ENCODE assay signal across 30 cellular contexts in the genomic region with DNA sequence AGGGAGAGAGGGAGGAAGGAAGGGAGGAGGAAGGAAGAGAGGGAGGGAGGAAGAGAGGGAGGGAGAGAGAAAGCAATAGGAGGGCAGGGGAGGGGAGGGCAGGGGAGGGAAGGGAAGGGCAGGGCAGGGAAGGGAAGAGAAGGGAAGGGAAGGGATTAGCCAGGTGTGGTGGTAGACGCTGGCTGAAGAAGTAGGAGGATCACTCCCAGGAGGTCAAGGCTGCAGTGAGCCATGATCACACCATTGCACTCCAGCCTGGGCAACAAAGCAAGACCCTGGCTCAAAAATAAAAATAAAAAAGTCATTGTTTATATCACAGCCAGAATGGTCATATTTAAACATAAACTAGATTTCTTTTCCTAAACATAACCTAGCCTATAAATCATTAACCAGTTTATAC.
"Had no signal": no experiment of that assay in that cellular context is flagged by ENCODE, and none has a peak within 500 bp of the region (broad histone marks: within the 10 kb centered on the region; RNA-seq: fewer than 3 reads in every experiment).

No MANE protein-coding gene starts in this region.

- H3K4me3 ChIP-seq: neural progenitor cell, ovary, psoas muscle, skin epidermis, smooth muscle cell, spleen, stomach, thoracic aorta, thyroid gland, tibial nerve, upper lobe of right lung, uterus had no signal

- H3K27ac Mint-ChIP-seq: naive thymus-derived CD4-positive, alpha-beta T cell; natural killer cell; neural progenitor cell; progenitor cell of endocrine pancreas; stimulated activated naive B cell treated with anti-CD40 and anti-IgM and Interleukin-4, amounts not matched to agents 10 μg/mL and 1 μg/mL and 100 μg/mL, for 72 hours; stimulated activated naive CD8-positive, alpha-beta T cell treated with anti-CD3 and anti-CD28 coated beads, Interleukin-15, Interleukin-2, amounts not matched to agents 100 ng/mL and 50 ng/mL, for 24 hours; type B pancreatic cell had no signal

- H3K9ac ChIP-seq: neural progenitor cell, parathyroid adenoma had no signal

- DNase-seq: naive thymus-derived CD4-positive, alpha-beta T cell; natural killer cell; occipital lobe; ovary; posterior cingulate gyrus; psoas muscle; right cardiac atrium; spleen; stimulated activated CD4-positive, alpha-beta T cell treated with anti-CD3 and anti-CD28 coated beads, Interleukin-12 subunit alpha, Interleukin-12 subunit beta, amount 100 ng/mL, for 4 hours; stimulated activated CD4-positive, alpha-beta T cell treated with anti-CD3 and anti-CD28 coated beads, Interleukin-1b, Interleukin-23, amount 100 ng/mL, for 48 hours; stimulated activated CD4-positive, alpha-beta T cell treated with anti-CD3 and anti-CD28 coated beads, Interleukin-4, amount 100 ng/mL, for 1 hour; stimulated activated CD4-positive, alpha-beta T cell treated with anti-CD3 and anti-CD28 coated beads, Interleukin-4, amount 100 ng/mL, for 4 hours; stimulated activated CD8-positive, alpha-beta memory T cell treated with anti-CD3 and anti-CD28 coated beads, Interleukin-4, amount 100 ng/mL, for 48 hours; stimulated activated naive B cell treated with anti-CD40 and anti-IgM and Interleukin-4, amounts not matched to agents 10 μg/mL and 1 μg/mL and 100 μg/mL, for 72 hours; stimulated activated naive CD4-positive, alpha-beta T cell treated with Interleukin-2 at 50 U/mL for 16 hours; stomach; thyroid gland; upper lobe of right lung; uterus had no signal

- H3K27me3 Mint-ChIP-seq: progenitor cell of endocrine pancreas; stimulated activated naive B cell treated with anti-CD40 and anti-IgM and Interleukin-4, amounts not matched to agents 10 μg/mL and 1 μg/mL and 100 μg/mL, for 72 hours; stimulated activated naive CD8-positive, alpha-beta T cell treated with anti-CD3 and anti-CD28 coated beads, Interleukin-15, Interleukin-2, amounts not matched to agents 100 ng/mL and 50 ng/mL, for 24 hours; type B pancreatic cell had no signal

- H3K27ac ChIP-seq: neural progenitor cell, ovary, parathyroid adenoma, psoas muscle, skin epidermis, spleen, stomach, thoracic aorta, thyroid gland, tibial nerve, upper lobe of right lung, uterus had no signal

- H3K4me1 ChIP-seq: neural progenitor cell, parathyroid adenoma, psoas muscle, spleen, stomach, thyroid gland, tibial nerve, upper lobe of right lung, uterus had no signal

- H3K4me3 Mint-ChIP-seq: naive thymus-derived CD4-positive, alpha-beta T cell; natural killer cell; nephron; neural progenitor cell; stimulated activated naive B cell treated with anti-CD40 and anti-IgM and Interleukin-4, amounts not matched to agents 10 μg/mL and 1 μg/mL and 100 μg/mL, for 72 hours; stimulated activated naive CD8-positive, alpha-beta T cell treated with anti-CD3 and anti-CD28 coated beads, Interleukin-15, Interleukin-2, amounts not matched to agents 100 ng/mL and 50 ng/mL, for 24 hours; type B pancreatic cell had no signal

- H3K9me3 ChIP-seq: thoracic aorta, thyroid gland, upper lobe of right lung, uterus had no signal

- H3K4me1 Mint-ChIP-seq: naive thymus-derived CD4-positive, alpha-beta T cell; natural killer cell; neural progenitor cell had no signal

- ATAC-seq: naive thymus-derived CD4-positive, alpha-beta T cell; natural killer cell; psoas muscle; right cardiac atrium; sciatic nerve; stimulated activated naive B cell treated with anti-CD40 and anti-IgM and Interleukin-4, amounts not matched to agents 10 μg/mL and 1 μg/mL and 100 μg/mL, for 72 hours; upper lobe of right lung had no signal

- H3K36me3 ChIP-seq: neural progenitor cell, ovary, stomach, thoracic aorta, thyroid gland, tibial nerve, upper lobe of right lung, uterus had no signal

- H3K36me3 Mint-ChIP-seq: natural killer cell, type B pancreatic cell had no signal

- H3K9me3 Mint-ChIP-seq: type B pancreatic cell had no signal

- H3K27me3 ChIP-seq: neural progenitor cell, ovary, spleen, stomach, thyroid gland, tibial nerve, upper lobe of right lung, uterus had no signal
